Comparison of ENCODE assay signal across 1 cellular context in genomic region chr7:43869018-43869897, GRCh38.
TF ChIP-seq lines count a peak whose summit lies in the region.

Gene MRPS24 (minus strand): TSS chr7:43869517. CDS start chr7:43869495, 22 bp downstream.

TF ChIP-seq in HepG2, 621 proteins besides CTCF, POLR2A, EP300 and RAD21 (continued from another document and continues in another):
- TF ChIP-seq, protein P1, sequence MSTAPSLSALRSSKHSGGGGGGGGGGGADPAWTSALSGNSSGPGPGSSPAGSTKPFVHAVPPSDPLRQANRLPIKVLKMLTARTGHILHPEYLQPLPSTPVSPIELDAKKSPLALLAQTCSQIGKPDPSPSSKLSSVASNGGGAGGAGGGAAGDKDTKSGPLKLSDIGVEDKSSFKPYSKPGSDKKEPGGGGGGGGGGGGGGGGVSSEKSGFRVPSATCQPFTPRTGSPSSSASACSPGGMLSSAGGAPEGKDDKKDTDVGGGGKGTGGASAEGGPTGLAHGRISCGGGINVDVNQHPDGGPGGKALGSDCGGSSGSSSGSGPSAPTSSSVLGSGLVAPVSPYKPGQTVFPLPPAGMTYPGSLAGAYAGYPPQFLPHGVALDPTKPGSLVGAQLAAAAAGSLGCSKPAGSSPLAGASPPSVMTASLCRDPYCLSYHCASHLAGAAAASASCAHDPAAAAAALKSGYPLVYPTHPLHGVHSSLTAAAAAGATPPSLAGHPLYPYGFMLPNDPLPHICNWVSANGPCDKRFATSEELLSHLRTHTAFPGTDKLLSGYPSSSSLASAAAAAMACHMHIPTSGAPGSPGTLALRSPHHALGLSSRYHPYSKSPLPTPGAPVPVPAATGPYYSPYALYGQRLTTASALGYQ (CRISPR knock-in tag; IDR thresholded peaks at IDR 0.05) = no peak
- TF ChIP-seq TBL1XR1 (IDR thresholded peaks at IDR 0.05; ENCODE audit: borderline replicate concordance, low read length, partially characterized antibody) (no peak), DNMT3B (CRISPR knock-in tag; conservative IDR thresholded peaks at IDR 0.05) (no peak), HNF4G (IDR thresholded peaks at IDR 0.05; ENCODE audit: borderline replicate concordance, low read depth, low read length) (peak; percentile 89), HNF4G (CRISPR knock-in tag; IDR thresholded peaks at IDR 0.05; ENCODE audit: borderline replicate concordance, low read depth) (peak; percentile 71; the same call in 1 of the 2 replicates), ZNF629 (CRISPR knock-in tag; conservative IDR thresholded peaks at IDR 0.05) (no peak), ZNF275 (CRISPR knock-in tag; IDR thresholded peaks at IDR 0.05; ENCODE audit: borderline replicate concordance) (no peak; the same call in 1 of the 2 replicates), NONO (IDR thresholded peaks at IDR 0.05) (no peak), NONO (CRISPR knock-in tag; conservative IDR thresholded peaks at IDR 0.05) (peak; percentile 94), FIP1L1 (IDR thresholded peaks at IDR 0.05; ENCODE audit: borderline replicate concordance, insufficient read depth, low read depth, low read length) (no peak), ZBED4 (CRISPR knock-in tag; IDR thresholded peaks at IDR 0.05; ENCODE audit: borderline replicate concordance) (peak; percentile 5; the same call in 1 of the 2 replicates), CBX1 (IDR thresholded peaks at IDR 0.05; ENCODE audit: low read depth) (peak; percentile 87), TGIF2 (CRISPR knock-in tag; IDR thresholded peaks at IDR 0.05) (peak; percentile 63; the same call in 1 of the 2 replicates), NR2F6 (IDR thresholded peaks at IDR 0.05) (peak; percentile 16; the same call in 1 of the 2 replicates), NR2F6 (CRISPR knock-in tag; IDR thresholded peaks at IDR 0.05) (peak; percentile 54; the same call in 1 of the 2 replicates), RXRB (CRISPR knock-in tag; IDR thresholded peaks at IDR 0.05; ENCODE audit: borderline replicate concordance) (peak; percentile 59), BATF2 (CRISPR knock-in tag; IDR thresholded peaks at IDR 0.05) (0 out of 2 replicates have a peak, but pooled peaks have one; percentile 27), KDM5B (CRISPR knock-in tag; IDR thresholded peaks at IDR 0.05; ENCODE audit: borderline replicate concordance) (peak; percentile 90; the same call in 1 of the 2 replicates), MTF1 (CRISPR knock-in tag; IDR thresholded peaks at IDR 0.05) (no peak)
- TF ChIP-seq, protein P2, sequence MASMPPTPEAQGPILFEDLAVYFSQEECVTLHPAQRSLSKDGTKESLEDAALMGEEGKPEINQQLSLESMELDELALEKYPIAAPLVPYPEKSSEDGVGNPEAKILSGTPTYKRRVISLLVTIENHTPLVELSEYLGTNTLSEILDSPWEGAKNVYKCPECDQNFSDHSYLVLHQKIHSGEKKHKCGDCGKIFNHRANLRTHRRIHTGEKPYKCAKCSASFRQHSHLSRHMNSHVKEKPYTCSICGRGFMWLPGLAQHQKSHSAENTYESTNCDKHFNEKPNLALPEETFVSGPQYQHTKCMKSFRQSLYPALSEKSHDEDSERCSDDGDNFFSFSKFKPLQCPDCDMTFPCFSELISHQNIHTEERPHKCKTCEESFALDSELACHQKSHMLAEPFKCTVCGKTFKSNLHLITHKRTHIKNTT (CRISPR knock-in tag; IDR thresholded peaks at IDR 0.05) = 0 out of 2 replicates have a peak, but pooled peaks have one; percentile 44
- TF ChIP-seq, protein P3, sequence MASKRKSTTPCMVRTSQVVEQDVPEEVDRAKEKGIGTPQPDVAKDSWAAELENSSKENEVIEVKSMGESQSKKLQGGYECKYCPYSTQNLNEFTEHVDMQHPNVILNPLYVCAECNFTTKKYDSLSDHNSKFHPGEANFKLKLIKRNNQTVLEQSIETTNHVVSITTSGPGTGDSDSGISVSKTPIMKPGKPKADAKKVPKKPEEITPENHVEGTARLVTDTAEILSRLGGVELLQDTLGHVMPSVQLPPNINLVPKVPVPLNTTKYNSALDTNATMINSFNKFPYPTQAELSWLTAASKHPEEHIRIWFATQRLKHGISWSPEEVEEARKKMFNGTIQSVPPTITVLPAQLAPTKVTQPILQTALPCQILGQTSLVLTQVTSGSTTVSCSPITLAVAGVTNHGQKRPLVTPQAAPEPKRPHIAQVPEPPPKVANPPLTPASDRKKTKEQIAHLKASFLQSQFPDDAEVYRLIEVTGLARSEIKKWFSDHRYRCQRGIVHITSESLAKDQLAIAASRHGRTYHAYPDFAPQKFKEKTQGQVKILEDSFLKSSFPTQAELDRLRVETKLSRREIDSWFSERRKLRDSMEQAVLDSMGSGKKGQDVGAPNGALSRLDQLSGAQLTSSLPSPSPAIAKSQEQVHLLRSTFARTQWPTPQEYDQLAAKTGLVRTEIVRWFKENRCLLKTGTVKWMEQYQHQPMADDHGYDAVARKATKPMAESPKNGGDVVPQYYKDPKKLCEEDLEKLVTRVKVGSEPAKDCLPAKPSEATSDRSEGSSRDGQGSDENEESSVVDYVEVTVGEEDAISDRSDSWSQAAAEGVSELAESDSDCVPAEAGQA (IDR thresholded peaks at IDR 0.05; ENCODE audit: low read depth) = peak; percentile 75; the same call in 1 of the 2 replicates
- TF ChIP-seq, protein P3 (CRISPR knock-in tag; IDR thresholded peaks at IDR 0.05; ENCODE audit: borderline replicate concordance) = no peak
- TF ChIP-seq, protein P4, sequence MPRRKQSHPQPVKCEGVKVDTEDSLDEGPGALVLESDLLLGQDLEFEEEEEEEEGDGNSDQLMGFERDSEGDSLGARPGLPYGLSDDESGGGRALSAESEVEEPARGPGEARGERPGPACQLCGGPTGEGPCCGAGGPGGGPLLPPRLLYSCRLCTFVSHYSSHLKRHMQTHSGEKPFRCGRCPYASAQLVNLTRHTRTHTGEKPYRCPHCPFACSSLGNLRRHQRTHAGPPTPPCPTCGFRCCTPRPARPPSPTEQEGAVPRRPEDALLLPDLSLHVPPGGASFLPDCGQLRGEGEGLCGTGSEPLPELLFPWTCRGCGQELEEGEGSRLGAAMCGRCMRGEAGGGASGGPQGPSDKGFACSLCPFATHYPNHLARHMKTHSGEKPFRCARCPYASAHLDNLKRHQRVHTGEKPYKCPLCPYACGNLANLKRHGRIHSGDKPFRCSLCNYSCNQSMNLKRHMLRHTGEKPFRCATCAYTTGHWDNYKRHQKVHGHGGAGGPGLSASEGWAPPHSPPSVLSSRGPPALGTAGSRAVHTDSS (CRISPR knock-in tag; conservative IDR thresholded peaks at IDR 0.05) = no peak
- TF ChIP-seq, protein P5, sequence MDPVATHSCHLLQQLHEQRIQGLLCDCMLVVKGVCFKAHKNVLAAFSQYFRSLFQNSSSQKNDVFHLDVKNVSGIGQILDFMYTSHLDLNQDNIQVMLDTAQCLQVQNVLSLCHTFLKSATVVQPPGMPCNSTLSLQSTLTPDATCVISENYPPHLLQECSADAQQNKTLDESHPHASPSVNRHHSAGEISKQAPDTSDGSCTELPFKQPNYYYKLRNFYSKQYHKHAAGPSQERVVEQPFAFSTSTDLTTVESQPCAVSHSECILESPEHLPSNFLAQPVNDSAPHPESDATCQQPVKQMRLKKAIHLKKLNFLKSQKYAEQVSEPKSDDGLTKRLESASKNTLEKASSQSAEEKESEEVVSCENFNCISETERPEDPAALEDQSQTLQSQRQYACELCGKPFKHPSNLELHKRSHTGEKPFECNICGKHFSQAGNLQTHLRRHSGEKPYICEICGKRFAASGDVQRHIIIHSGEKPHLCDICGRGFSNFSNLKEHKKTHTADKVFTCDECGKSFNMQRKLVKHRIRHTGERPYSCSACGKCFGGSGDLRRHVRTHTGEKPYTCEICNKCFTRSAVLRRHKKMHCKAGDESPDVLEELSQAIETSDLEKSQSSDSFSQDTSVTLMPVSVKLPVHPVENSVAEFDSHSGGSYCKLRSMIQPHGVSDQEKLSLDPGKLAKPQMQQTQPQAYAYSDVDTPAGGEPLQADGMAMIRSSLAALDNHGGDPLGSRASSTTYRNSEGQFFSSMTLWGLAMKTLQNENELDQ (CRISPR knock-in tag; IDR thresholded peaks at IDR 0.05; ENCODE audit: borderline replicate concordance) = no peak
- TF ChIP-seq, protein P6, sequence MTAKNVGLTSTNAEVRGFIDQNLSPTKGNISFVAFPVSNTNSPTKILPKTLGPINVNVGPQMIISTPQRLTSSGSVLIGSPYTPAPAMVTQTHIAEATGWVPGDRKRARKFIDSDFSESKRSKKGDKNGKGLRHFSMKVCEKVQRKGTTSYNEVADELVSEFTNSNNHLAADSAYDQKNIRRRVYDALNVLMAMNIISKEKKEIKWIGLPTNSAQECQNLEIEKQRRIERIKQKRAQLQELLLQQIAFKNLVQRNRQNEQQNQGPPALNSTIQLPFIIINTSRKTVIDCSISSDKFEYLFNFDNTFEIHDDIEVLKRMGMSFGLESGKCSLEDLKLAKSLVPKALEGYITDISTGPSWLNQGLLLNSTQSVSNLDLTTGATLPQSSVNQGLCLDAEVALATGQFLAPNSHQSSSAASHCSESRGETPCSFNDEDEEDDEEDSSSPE (CRISPR knock-in tag; IDR thresholded peaks at IDR 0.05) = peak; percentile 78
- TF ChIP-seq, protein P7, sequence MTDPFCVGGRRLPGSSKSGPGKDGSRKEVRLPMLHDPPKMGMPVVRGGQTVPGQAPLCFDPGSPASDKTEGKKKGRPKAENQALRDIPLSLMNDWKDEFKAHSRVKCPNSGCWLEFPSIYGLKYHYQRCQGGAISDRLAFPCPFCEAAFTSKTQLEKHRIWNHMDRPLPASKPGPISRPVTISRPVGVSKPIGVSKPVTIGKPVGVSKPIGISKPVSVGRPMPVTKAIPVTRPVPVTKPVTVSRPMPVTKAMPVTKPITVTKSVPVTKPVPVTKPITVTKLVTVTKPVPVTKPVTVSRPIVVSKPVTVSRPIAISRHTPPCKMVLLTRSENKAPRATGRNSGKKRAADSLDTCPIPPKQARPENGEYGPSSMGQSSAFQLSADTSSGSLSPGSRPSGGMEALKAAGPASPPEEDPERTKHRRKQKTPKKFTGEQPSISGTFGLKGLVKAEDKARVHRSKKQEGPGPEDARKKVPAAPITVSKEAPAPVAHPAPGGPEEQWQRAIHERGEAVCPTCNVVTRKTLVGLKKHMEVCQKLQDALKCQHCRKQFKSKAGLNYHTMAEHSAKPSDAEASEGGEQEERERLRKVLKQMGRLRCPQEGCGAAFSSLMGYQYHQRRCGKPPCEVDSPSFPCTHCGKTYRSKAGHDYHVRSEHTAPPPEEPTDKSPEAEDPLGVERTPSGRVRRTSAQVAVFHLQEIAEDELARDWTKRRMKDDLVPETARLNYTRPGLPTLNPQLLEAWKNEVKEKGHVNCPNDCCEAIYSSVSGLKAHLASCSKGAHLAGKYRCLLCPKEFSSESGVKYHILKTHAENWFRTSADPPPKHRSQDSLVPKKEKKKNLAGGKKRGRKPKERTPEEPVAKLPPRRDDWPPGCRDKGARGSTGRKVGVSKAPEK (CRISPR knock-in tag; IDR thresholded peaks at IDR 0.05; ENCODE audit: borderline replicate concordance) = peak; percentile 16; the same call in 1 of the 2 replicates
